2 cellular contexts compared by ENCODE assay signal in the genomic region with DNA sequence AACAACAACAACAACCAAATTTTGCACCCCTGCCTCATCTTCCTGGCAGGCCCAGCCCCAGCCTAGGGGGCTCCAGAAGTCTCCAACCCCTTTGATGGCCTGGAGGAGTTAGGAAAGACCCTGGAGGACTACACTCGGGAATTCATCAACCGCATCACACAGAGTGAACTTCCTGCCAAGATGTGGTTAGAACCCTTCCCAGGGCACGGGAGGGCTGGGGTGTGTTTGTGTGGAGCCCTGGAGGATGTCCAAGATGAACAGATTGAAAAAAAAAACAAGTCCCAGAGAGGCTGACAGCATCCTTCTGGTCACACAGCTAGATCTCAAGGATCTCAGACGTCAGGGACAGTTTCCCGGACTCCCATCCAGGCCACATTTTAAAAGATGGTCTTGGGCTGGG.
TF ChIP-seq lines count a peak whose summit lies in the region.

No MANE protein-coding gene starts in this region.

TF ChIP-seq in SK-N-SH, 30 proteins besides CTCF, POLR2A, EP300 and RAD21 (continued from another document):
- no peak for TF ChIP-seq CHD2 (IDR thresholded peaks at IDR 0.05; ENCODE audit: low read length, partially characterized antibody)
- TF ChIP-seq MEF2A (IDR thresholded peaks at IDR 0.05; ENCODE audit: borderline replicate concordance, low read depth) = no peak
- no peak for TF ChIP-seq RXRA (IDR thresholded peaks at IDR 0.05; ENCODE audit: borderline replicate concordance, low read depth)
- no peak for TF ChIP-seq NFIC (IDR thresholded peaks at IDR 0.05; ENCODE audit: borderline replicate concordance)
- TF ChIP-seq FOXJ3 (CRISPR knock-in tag; IDR thresholded peaks at IDR 0.05) = no peak
- no peak for TF ChIP-seq TEAD4 (IDR thresholded peaks at IDR 0.05; ENCODE audit: borderline replicate concordance, insufficient read depth)
- TF ChIP-seq ELF1 (IDR thresholded peaks at IDR 0.05) = no peak

TF ChIP-seq in SK-N-SH treated with all-trans-retinoic acid at 6 μM for 48 hours, 23 proteins besides CTCF, POLR2A, EP300 and RAD21 (continued from another document):
- TF ChIP-seq BACH2 (CRISPR knock-in tag; IDR thresholded peaks at IDR 0.05; ENCODE audit: borderline replicate concordance) (no peak), ZC3H10 (CRISPR knock-in tag; IDR thresholded peaks at IDR 0.05) (no peak), ARNTL (CRISPR knock-in tag; IDR thresholded peaks at IDR 0.05; ENCODE audit: borderline replicate concordance, low read depth) (no peak), CSDC2 (CRISPR knock-in tag; IDR thresholded peaks at IDR 0.05) (no peak), ISL1 (CRISPR knock-in tag; IDR thresholded peaks at IDR 0.05) (no peak), OSR1 (CRISPR knock-in tag; IDR thresholded peaks at IDR 0.05) (no peak), GLIS3 (CRISPR knock-in tag; IDR thresholded peaks at IDR 0.05) (no peak)
- TF ChIP-seq, protein P1, sequence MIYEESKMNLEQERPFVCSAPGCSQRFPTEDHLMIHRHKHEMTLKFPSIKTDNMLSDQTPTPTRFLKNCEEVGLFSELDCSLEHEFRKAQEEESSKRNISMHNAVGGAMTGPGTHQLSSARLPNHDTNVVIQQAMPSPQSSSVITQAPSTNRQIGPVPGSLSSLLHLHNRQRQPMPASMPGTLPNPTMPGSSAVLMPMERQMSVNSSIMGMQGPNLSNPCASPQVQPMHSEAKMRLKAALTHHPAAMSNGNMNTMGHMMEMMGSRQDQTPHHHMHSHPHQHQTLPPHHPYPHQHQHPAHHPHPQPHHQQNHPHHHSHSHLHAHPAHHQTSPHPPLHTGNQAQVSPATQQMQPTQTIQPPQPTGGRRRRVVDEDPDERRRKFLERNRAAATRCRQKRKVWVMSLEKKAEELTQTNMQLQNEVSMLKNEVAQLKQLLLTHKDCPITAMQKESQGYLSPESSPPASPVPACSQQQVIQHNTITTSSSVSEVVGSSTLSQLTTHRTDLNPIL (CRISPR knock-in tag; IDR thresholded peaks at IDR 0.05; ENCODE audit: low read depth) = no peak
- TF ChIP-seq, protein P2, sequence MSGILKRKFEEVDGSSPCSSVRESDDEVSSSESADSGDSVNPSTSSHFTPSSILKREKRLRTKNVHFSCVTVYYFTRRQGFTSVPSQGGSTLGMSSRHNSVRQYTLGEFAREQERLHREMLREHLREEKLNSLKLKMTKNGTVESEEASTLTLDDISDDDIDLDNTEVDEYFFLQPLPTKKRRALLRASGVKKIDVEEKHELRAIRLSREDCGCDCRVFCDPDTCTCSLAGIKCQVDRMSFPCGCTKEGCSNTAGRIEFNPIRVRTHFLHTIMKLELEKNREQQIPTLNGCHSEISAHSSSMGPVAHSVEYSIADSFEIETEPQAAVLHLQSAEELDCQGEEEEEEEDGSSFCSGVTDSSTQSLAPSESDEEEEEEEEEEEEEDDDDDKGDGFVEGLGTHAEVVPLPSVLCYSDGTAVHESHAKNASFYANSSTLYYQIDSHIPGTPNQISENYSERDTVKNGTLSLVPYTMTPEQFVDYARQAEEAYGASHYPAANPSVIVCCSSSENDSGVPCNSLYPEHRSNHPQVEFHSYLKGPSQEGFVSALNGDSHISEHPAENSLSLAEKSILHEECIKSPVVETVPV (CRISPR knock-in tag; IDR thresholded peaks at IDR 0.05) = no peak
- TF ChIP-seq, protein P3, sequence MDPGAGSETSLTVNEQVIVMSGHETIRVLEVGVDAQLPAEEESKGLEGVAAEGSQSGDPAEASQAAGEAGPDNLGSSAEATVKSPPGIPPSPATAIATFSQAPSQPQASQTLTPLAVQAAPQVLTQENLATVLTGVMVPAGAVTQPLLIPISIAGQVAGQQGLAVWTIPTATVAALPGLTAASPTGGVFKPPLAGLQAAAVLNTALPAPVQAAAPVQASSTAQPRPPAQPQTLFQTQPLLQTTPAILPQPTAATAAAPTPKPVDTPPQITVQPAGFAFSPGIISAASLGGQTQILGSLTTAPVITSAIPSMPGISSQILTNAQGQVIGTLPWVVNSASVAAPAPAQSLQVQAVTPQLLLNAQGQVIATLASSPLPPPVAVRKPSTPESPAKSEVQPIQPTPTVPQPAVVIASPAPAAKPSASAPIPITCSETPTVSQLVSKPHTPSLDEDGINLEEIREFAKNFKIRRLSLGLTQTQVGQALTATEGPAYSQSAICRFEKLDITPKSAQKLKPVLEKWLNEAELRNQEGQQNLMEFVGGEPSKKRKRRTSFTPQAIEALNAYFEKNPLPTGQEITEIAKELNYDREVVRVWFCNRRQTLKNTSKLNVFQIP (CRISPR knock-in tag; IDR thresholded peaks at IDR 0.05; ENCODE audit: borderline replicate concordance, low read depth) = no peak
